1 cellular context compared by ENCODE assay signal in genomic region chr1:17909634-17910033, GRCh38.
TF ChIP-seq lines count a peak whose summit lies in the region.

No MANE protein-coding gene starts in this region.

TF ChIP-seq in GM23338, 12 proteins besides CTCF, POLR2A, EP300 and RAD21 (continued from another document):
- TF ChIP-seq REST (IDR thresholded peaks at IDR 0.05; ENCODE audit: unreplicated experiment) (no peak), JUNB (IDR thresholded peaks at IDR 0.05; ENCODE audit: unreplicated experiment) (no peak), CREB1 (CRISPR knock-in tag; IDR thresholded peaks at IDR 0.05; ENCODE audit: low read depth) (no peak), STAT1 (IDR thresholded peaks at IDR 0.05; ENCODE audit: unreplicated experiment) (no peak), POLR2AphosphoS5 (IDR thresholded peaks at IDR 0.05; ENCODE audit: low read depth) (no peak)
